22 cellular contexts compared by ENCODE assay signal in genomic region chr7:69699949-69700715, GRCh38.
DNase-seq lines count a peak whose midpoint lies in the region; FAIRE-seq and TF ChIP-seq lines count a peak whose summit lies in the region.
"Had no signal": no experiment of that assay in that cellular context is flagged by ENCODE, and none has a peak within 500 bp of the region (broad histone marks: within the 10 kb centered on the region; RNA-seq: fewer than 3 reads in every experiment).

No MANE protein-coding gene starts in this region.

- H3K36me3 ChIP-seq in SK-N-MC (ENCODE audit: insufficient read depth, low read length) (no peaks in the 10 kb centered on the region), small intestine (ENCODE audit: control insufficient read depth in 2 of 2, insufficient read depth in 2 of 2, low read length in 2 of 2) (no peaks in the 10 kb centered on the region), suprapubic skin (no peaks in the 10 kb centered on the region)
- H3K36me3 ChIP-seq: SJSA1 had no signal

- H3K9ac ChIP-seq in SK-N-MC (ENCODE audit: insufficient read length) = no peak overlapping the region

- WGBS in small intestine, 3 donors = 70 to 82% (median 81%) methylated on average over 5 of the region's 5 CpGs
- 69% methylated on average over 5 of the region's 5 CpGs for WGBS in suprapubic skin

- no peaks in the 10 kb centered on the region for H3K27me3 ChIP-seq in small intestine (ENCODE audit: control insufficient read depth in 2 of 2, insufficient read depth in 2 of 2, low read length in 2 of 2)
- H3K27me3 ChIP-seq in suprapubic skin = no peaks in the 10 kb centered on the region
- H3K27me3 ChIP-seq: SJSA1 had no signal

- no peak for TF ChIP-seq CTCF in suprapubic skin (IDR thresholded peaks at IDR 0.05)

- peak; percentile 65 for DNase-seq in NCI-H2171 (lab: John Stamatoyannopoulos, UW)
- no peak for DNase-seq in SK-N-MC (ENCODE audit: low read depth, low spot score)
- DNase-seq in small intestine = no peak
- no peak for DNase-seq in suprapubic skin (ENCODE audit: low spot score in 2 of 2)
- DNase-seq in NCI-H526 treated with DMSO at 0.1 percent for 48 hours (lab: John Stamatoyannopoulos, UW) = no peak
- DNase-seq in glomerular visceral epithelial cell (ENCODE audit: extremely low spot score) = no peak
- DNase-seq: CD4-positive, CD25-positive, alpha-beta regulatory T cell; DND-41; H7; HFFc6; KG1; NCI-H1092 treated with DMSO at 0.1 percent for 48 hours; NCI-H1436 treated with DMSO at 0.1 percent for 48 hours; NCI-H2029 treated with DMSO at 0.1 percent for 48 hours; NK-92 treated with Interleukin-12 subunit alpha and Interleukin-12 subunit beta, amount 100 ng/mL, for 24 hours had no signal

- no peak overlapping the region for H3K27ac ChIP-seq in SK-N-MC
- no peak overlapping the region for H3K27ac ChIP-seq in small intestine (ENCODE audit: low read depth in 1 of 2, low read length in 1 of 2)
- no peak overlapping the region for H3K27ac ChIP-seq in suprapubic skin
- H3K27ac ChIP-seq: A549, HL-60, SJSA1 had no signal

- peaks cover 0 to 3% of the 10 kb centered on the region in 2 donors for H3K4me1 ChIP-seq in small intestine (ENCODE audit: control insufficient read depth in 2 of 2, insufficient read depth in 1 of 2, low read depth in 1 of 2, low read length in 1 of 2)
- peaks cover 8% of the 10 kb centered on the region for H3K4me1 ChIP-seq in suprapubic skin
- H3K4me1 ChIP-seq: SJSA1 had no signal

- no peaks in the 10 kb centered on the region for H3K9me3 ChIP-seq in SK-N-MC (ENCODE audit: low read depth, low read length)
- H3K9me3 ChIP-seq in small intestine (ENCODE audit: control insufficient read depth, low read depth) = no peaks in the 10 kb centered on the region
- H3K9me3 ChIP-seq in suprapubic skin = no peaks in the 10 kb centered on the region
- H3K9me3 ChIP-seq: A549 had no signal

- TF ChIP-seq EP300 in suprapubic skin (IDR thresholded peaks at IDR 0.05) = no peak

- FAIRE-seq in small intestine (lab: Jason Lieb, UNC) = peak; percentile 19
- FAIRE-seq: A549, GM12892, GM19239, RCC 7860 had no signal

- no peak for TF ChIP-seq POLR2A in suprapubic skin (IDR thresholded peaks at IDR 0.05)

- H3K4me3 ChIP-seq in GM08714 (ENCODE audit: low read length) (peak overlapping the region; percentile 38; the same call in 1 of the 2 replicates), SK-N-MC (peak overlapping the region; percentile 38; the same call in 1 of the 2 replicates), small intestine (ENCODE audit: low read depth in 1 of 2, low read length in 2 of 2) (no peak overlapping the region), suprapubic skin (no peak overlapping the region)
- H3K4me3 ChIP-seq: A549, SJSA1 had no signal

Comparison
In these comparisons a context has a peak if more than half of its experiments do, and no peak if none do; other contexts are left out.
1. H3K4me3 ChIP-seq: peak in GM08714 (single experiment) and SK-N-MC (single experiment); none in small intestine (0 of 2) and suprapubic skin (single experiment).